ENCODE assay signal across 19 cellular contexts in genomic region chr9:131554865-131555351, GRCh38. TPM values are rescaled to one million over a fixed set of nuclear protein-coding genes. Genes with fewer than 3 reads are reported as not detected.
DNase-seq lines count a peak whose midpoint lies in the region; ATAC-seq and TF ChIP-seq lines count a peak whose summit lies in the region.
"Had no signal": no experiment of that assay in that cellular context is flagged by ENCODE, and none has a peak within 500 bp of the region (broad histone marks: within the 10 kb centered on the region; RNA-seq: fewer than 3 reads in every experiment).

No MANE protein-coding gene starts in this region.

- WGBS in trophoblast cell (ENCODE audit: extremely low coverage, insufficient coverage, insufficient read length) = no CpG with 5 or more reads among the region's 49 CpGs

- peak; percentile 52 for DNase-seq in RWPE2 (ENCODE audit: low spot score)
- no peak for DNase-seq in trophoblast cell
- no peak for DNase-seq in tibial artery
- no peak for DNase-seq in NCI-H1105 treated with DMSO at 0.1 percent for 48 hours (lab: John Stamatoyannopoulos, UW)
- no peak for DNase-seq in kidney tubule cell (ENCODE audit: low spot score)
- DNase-seq: activated CD4-positive, CD25-positive, alpha-beta regulatory T cell treated with anti-CD3 and anti-CD28 coated beads, Interleukin-2, amount 50 U/mL, for 72 hours; amniotic stem cell; CD4-positive, alpha-beta memory T cell; HFFc6; lower lobe of right lung; naive B cell; NCI-H187; NCI-H446; small intestine; stimulated activated CD4-positive, alpha-beta T cell treated with anti-CD3 and anti-CD28 coated beads, Interleukin-4, amount 100 ng/mL, for 24 hours had no signal

- H3K4me1 ChIP-seq in ES-I3 (ENCODE audit: insufficient read depth, low read length) (no peaks in the 10 kb centered on the region), RWPE2 (ENCODE audit: insufficient read depth, poor library complexity, severe bottlenecking) (no peaks in the 10 kb centered on the region), trophoblast cell (ENCODE audit: control insufficient read depth in 1 of 2, insufficient read depth in 2 of 2, low read length in 2 of 2) (peaks cover 0 to 3% of the 10 kb centered on the region in 2 experiments), tibial artery (peaks cover 0 to 3% (median 0%) of the 10 kb centered on the region in 4 donors)
- H3K4me1 ChIP-seq: lower lobe of right lung, prostate gland had no signal

- H3K27me3 ChIP-seq in RWPE2 (ENCODE audit: insufficient read depth, poor library complexity, severe bottlenecking) = no peaks in the 10 kb centered on the region
- H3K27me3 ChIP-seq in trophoblast cell (ENCODE audit: insufficient read depth, low read length) = peaks cover 10% of the 10 kb centered on the region
- peaks cover 0 to 52% of the 10 kb centered on the region in 2 donors for H3K27me3 ChIP-seq in tibial artery

- H3K18ac ChIP-seq in trophoblast cell (ENCODE audit: low read length) = no peak overlapping the region

- H3K14ac ChIP-seq in trophoblast cell (ENCODE audit: low read length) = no peak overlapping the region

- H4K91ac ChIP-seq in trophoblast cell (ENCODE audit: low read depth, low read length) = no peak overlapping the region

- H3K9me3 ChIP-seq in ES-I3 (ENCODE audit: control insufficient read depth, insufficient read depth, low read length) (0 out of 2 replicates have a peak, but pooled peaks cover 3% of the 10 kb centered on the region), RWPE2 (ENCODE audit: severe bottlenecking) (no peaks in the 10 kb centered on the region), iPS-18c (ENCODE audit: control insufficient read depth, insufficient read depth, low read length) (peaks cover 7% of the 10 kb centered on the region), trophoblast cell (ENCODE audit: insufficient read depth, low read depth, low read length) (peaks cover 9% of the 10 kb centered on the region), tibial artery (peaks cover 0 to under 1% (median 0%) of the 10 kb centered on the region in 3 donors)
- H3K9me3 ChIP-seq: lower lobe of right lung, prostate gland had no signal

- H3K4ac ChIP-seq in trophoblast cell (ENCODE audit: low read depth, low read length) = no peak overlapping the region

- no peak overlapping the region for H4K12ac ChIP-seq in trophoblast cell (ENCODE audit: low read depth, low read length)

- H3K27ac ChIP-seq in RWPE2 (ENCODE audit: poor library complexity, severe bottlenecking) (no peak overlapping the region), trophoblast cell (ENCODE audit: low read depth, low read length) (no peak overlapping the region), tibial artery (no peak overlapping the region)
- H3K27ac ChIP-seq: cardiac muscle cell, lower lobe of right lung, prostate gland had no signal

- H3K79me2 ChIP-seq in trophoblast cell (ENCODE audit: control insufficient read depth, insufficient read depth, low read length, poor library complexity) = no peaks in the 10 kb centered on the region

- no peak for TF ChIP-seq CTCF in RWPE2 (IDR thresholded peaks at IDR 0.05; ENCODE audit: poor library complexity, severe bottlenecking)
- TF ChIP-seq CTCF in tibial artery (IDR thresholded peaks at IDR 0.05) = no peak

- H3K9ac ChIP-seq in ES-I3 (ENCODE audit: low read depth, low read length) = peak overlapping the region; percentile 35; the same call in 1 of the 2 replicates
- H3K9ac ChIP-seq in trophoblast cell (ENCODE audit: low read length) = no peak overlapping the region

- H3K79me1 ChIP-seq in trophoblast cell (ENCODE audit: low read length) = no peaks in the 10 kb centered on the region

- H4K8ac ChIP-seq in trophoblast cell (ENCODE audit: low read depth, low read length) = no peak overlapping the region

- no peak overlapping the region for H2AFZ ChIP-seq in trophoblast cell (ENCODE audit: insufficient read depth, low read length, poor library complexity)

- no peak overlapping the region for H3K23ac ChIP-seq in trophoblast cell (ENCODE audit: low read length)

- H2AK5ac ChIP-seq in trophoblast cell (ENCODE audit: low read length) = no peak overlapping the region

- ATAC-seq in RWPE2 (ENCODE audit: low read depth) = no peak

- no peak overlapping the region for H2BK12ac ChIP-seq in trophoblast cell (ENCODE audit: low read length)

- H2BK120ac ChIP-seq in trophoblast cell (ENCODE audit: insufficient read depth, low read length, poor library complexity) = no peak overlapping the region

- H2BK5ac ChIP-seq in trophoblast cell (ENCODE audit: low read depth, low read length, poor library complexity) = no peak overlapping the region

- peak overlapping the region; percentile 54 for H3K4me2 ChIP-seq in trophoblast cell (ENCODE audit: low read length)

- H3K36me3 ChIP-seq in ES-I3 (ENCODE audit: insufficient read depth, low read length) = no peaks in the 10 kb centered on the region
- no peaks in the 10 kb centered on the region for H3K36me3 ChIP-seq in RWPE2 (ENCODE audit: low read depth)
- no peaks in the 10 kb centered on the region for H3K36me3 ChIP-seq in trophoblast cell (ENCODE audit: control insufficient read depth in 1 of 2, insufficient read depth in 2 of 2, low read length in 2 of 2)
- peaks cover 0 to 6% (median 0%) of the 10 kb centered on the region in 3 donors for H3K36me3 ChIP-seq in tibial artery
- H3K36me3 ChIP-seq: cardiac muscle cell, lower lobe of right lung, prostate gland had no signal

- H3K4me3 ChIP-seq in RWPE2 (ENCODE audit: severe bottlenecking) (no peak overlapping the region), iPS-18c (ENCODE audit: insufficient read depth, low read depth, low read length) (peak overlapping the region; percentile 47; the same call in 1 of the 2 replicates), trophoblast cell (ENCODE audit: low read depth, low read length) (no peak overlapping the region), tibial artery (no peak overlapping the region)
- H3K4me3 ChIP-seq: cardiac muscle cell, lower lobe of right lung, prostate gland had no signal

- intact Hi-C loops in tibial artery (cut with DNase I; ENCODE audit: low total_unique reads) = no loop called here

RNA-seq across cellular contexts. Expression of gene PRRT1B, which starts 9.6 kb away (rescaled TPM):
- 2.8 and 3.0 TPM in 2 replicates for polyA plus RNA-seq in trophoblast cell (2013)
- polyA plus RNA-seq: cardiac muscle cell; CD4-positive, alpha-beta memory T cell had no signal

RNA-seq across cellular contexts. Expression of gene UCK1, which starts 23.8 kb away (rescaled TPM):
- polyA plus RNA-seq in trophoblast cell (2013) = 15.9 and 16.3 TPM in 2 replicates

RNA-seq across cellular contexts. Expression of gene POMT1, which starts 52.2 kb away (rescaled TPM):
- 25.6 and 26.3 TPM in 2 replicates for polyA plus RNA-seq in trophoblast cell (2013)
